ENCODE assay signal across 19 cellular contexts in genomic region chr2:134135793-134136192, GRCh38.
DNase-seq lines count a peak whose midpoint lies in the region; ATAC-seq and TF ChIP-seq lines count a peak whose summit lies in the region.
"Had no signal": no experiment of that assay in that cellular context is flagged by ENCODE, and none has a peak within 500 bp of the region (broad histone marks: within the 10 kb centered on the region; RNA-seq: fewer than 3 reads in every experiment).

No MANE protein-coding gene starts in this region.

- H3K4me2 ChIP-seq in BLaER1 treated with 17β-estradiol and CSF1 and Interleukin-3, amounts not matched to agents 10 nM and 100 nM = peak overlapping the region; percentile 85 to 97 (median 91)

- peaks cover 20 to 60% (median 37%) of the 10 kb centered on the region in 11 experiments for H3K36me3 ChIP-seq in BLaER1 treated with 17β-estradiol and CSF1 and Interleukin-3, amounts not matched to agents 10 nM and 100 nM
- no peaks in the 10 kb centered on the region for H3K36me3 ChIP-seq in RWPE2 (ENCODE audit: low read depth)
- H3K36me3 ChIP-seq: Peyer's patch had no signal

- H3K27me3 Mint-ChIP-seq in activated naive CD4-positive, alpha-beta T cell treated with anti-CD3 and anti-CD28 coated beads, Interleukin-2, amount 50 U/mL, for 24 hours = no peaks in the 10 kb centered on the region
- no peaks in the 10 kb centered on the region for H3K27me3 Mint-ChIP-seq in activated naive CD4-positive, alpha-beta T cell treated with anti-CD3 and anti-CD28 coated beads, Interleukin-2, amount 10 ng/mL, durations not matched to agents 7 days and 5 days
- no peaks in the 10 kb centered on the region for H3K27me3 Mint-ChIP-seq in naive B cell

- H3K27ac Mint-ChIP-seq in activated naive CD4-positive, alpha-beta T cell treated with anti-CD3 and anti-CD28 coated beads, Interleukin-2, amount 50 U/mL, for 24 hours = no peak overlapping the region
- no peak overlapping the region for H3K27ac Mint-ChIP-seq in activated naive CD4-positive, alpha-beta T cell treated with anti-CD3 and anti-CD28 coated beads, Interleukin-2, amount 10 ng/mL, durations not matched to agents 7 days and 5 days
- H3K27ac Mint-ChIP-seq in naive B cell = peak overlapping the region in 2 of 6 donors; percentile 78 to 87

- peaks cover 3 to 6% (median 4%) of the 10 kb centered on the region in 11 experiments; a peak in 18 of 22 replicates for H3K9me3 ChIP-seq in BLaER1 treated with 17β-estradiol and CSF1 and Interleukin-3, amounts not matched to agents 10 nM and 100 nM (replicated peaks in 1 of 11)
- no peaks in the 10 kb centered on the region for H3K9me3 ChIP-seq in RWPE2 (ENCODE audit: severe bottlenecking)
- H3K9me3 ChIP-seq: Peyer's patch had no signal

- H3K36me3 Mint-ChIP-seq in activated naive CD4-positive, alpha-beta T cell treated with anti-CD3 and anti-CD28 coated beads, Interleukin-2, amount 50 U/mL, for 24 hours = peaks cover 8% of the 10 kb centered on the region
- H3K36me3 Mint-ChIP-seq in activated naive CD4-positive, alpha-beta T cell treated with anti-CD3 and anti-CD28 coated beads, Interleukin-2, amount 10 ng/mL, durations not matched to agents 7 days and 5 days = peaks cover 32% of the 10 kb centered on the region
- H3K36me3 Mint-ChIP-seq in naive B cell = peaks cover 0 to 7% of the 10 kb centered on the region in 2 donors

- ATAC-seq in RWPE2 (ENCODE audit: low read depth) (no peak), naive B cell (ENCODE audit: low read depth in 2 of 2) (no peak)
- ATAC-seq: HepG2 had no signal

- no peak overlapping the region for H3K4me3 ChIP-seq in BLaER1 treated with 17β-estradiol and CSF1 and Interleukin-3, amounts not matched to agents 10 nM and 100 nM
- H3K4me3 ChIP-seq in RWPE2 (ENCODE audit: severe bottlenecking) = no peak overlapping the region
- H3K4me3 ChIP-seq: Peyer's patch had no signal

- H3K27ac ChIP-seq in BLaER1 treated with 17β-estradiol and CSF1 and Interleukin-3, amounts not matched to agents 10 nM and 100 nM = no peak overlapping the region; a peak in 2 of 22 replicates
- H3K27ac ChIP-seq in RWPE2 (ENCODE audit: poor library complexity, severe bottlenecking) = peak overlapping the region; percentile 83

- no peaks in the 10 kb centered on the region for H3K27me3 ChIP-seq in BLaER1 treated with 17β-estradiol and CSF1 and Interleukin-3, amounts not matched to agents 10 nM and 100 nM
- no peaks in the 10 kb centered on the region for H3K27me3 ChIP-seq in RWPE2 (ENCODE audit: insufficient read depth, poor library complexity, severe bottlenecking)
- H3K27me3 ChIP-seq: Peyer's patch had no signal

- peaks cover 8 to 100% (median 87%) of the 10 kb centered on the region in 11 experiments; a peak in 21 of 22 replicates for H4K20me1 ChIP-seq in BLaER1 treated with 17β-estradiol and CSF1 and Interleukin-3, amounts not matched to agents 10 nM and 100 nM

- peak overlapping the region; percentile 42 for H3K4me3 Mint-ChIP-seq in activated naive CD4-positive, alpha-beta T cell treated with anti-CD3 and anti-CD28 coated beads, Interleukin-2, amount 50 U/mL, for 24 hours
- no peak overlapping the region for H3K4me3 Mint-ChIP-seq in activated naive CD4-positive, alpha-beta T cell treated with anti-CD3 and anti-CD28 coated beads, Interleukin-2, amount 10 ng/mL, durations not matched to agents 7 days and 5 days
- peak overlapping the region in 5 of 8 donors; percentile 32 to 82 (median 35) for H3K4me3 Mint-ChIP-seq in naive B cell

- peaks cover 78% of the 10 kb centered on the region for H3K4me1 Mint-ChIP-seq in activated naive CD4-positive, alpha-beta T cell treated with anti-CD3 and anti-CD28 coated beads, Interleukin-2, amount 50 U/mL, for 24 hours
- peaks cover 47% of the 10 kb centered on the region for H3K4me1 Mint-ChIP-seq in activated naive CD4-positive, alpha-beta T cell treated with anti-CD3 and anti-CD28 coated beads, Interleukin-2, amount 10 ng/mL, durations not matched to agents 7 days and 5 days
- H3K4me1 Mint-ChIP-seq in naive B cell = peaks cover 61 to 94% (median 82%) of the 10 kb centered on the region in 3 donors

- H3K4me1 ChIP-seq in BLaER1 treated with 17β-estradiol and CSF1 and Interleukin-3, amounts not matched to agents 10 nM and 100 nM = peaks cover 67 to 94% (median 87%) of the 10 kb centered on the region in 10 experiments
- peaks cover 51% of the 10 kb centered on the region for H3K4me1 ChIP-seq in RWPE2 (ENCODE audit: insufficient read depth, poor library complexity, severe bottlenecking)

- H3K9me3 Mint-ChIP-seq in activated naive CD4-positive, alpha-beta T cell treated with anti-CD3 and anti-CD28 coated beads, Interleukin-2, amount 50 U/mL, for 24 hours = no peaks in the 10 kb centered on the region
- no peaks in the 10 kb centered on the region for H3K9me3 Mint-ChIP-seq in activated naive CD4-positive, alpha-beta T cell treated with anti-CD3 and anti-CD28 coated beads, Interleukin-2, amount 10 ng/mL, durations not matched to agents 7 days and 5 days
- H3K9me3 Mint-ChIP-seq in naive B cell = no peaks in the 10 kb centered on the region

- CTCF ChIA-PET in activated naive CD4-positive, alpha-beta T cell treated with anti-CD3 and anti-CD28 coated beads, Interleukin-2, amount 10 ng/mL, durations not matched to agents 7 days and 5 days (lab: Charles Lee) = no interaction called here

- TF ChIP-seq CTCF in RWPE2 (IDR thresholded peaks at IDR 0.05; ENCODE audit: poor library complexity, severe bottlenecking) = no peak

- no peak overlapping the region for H3K9ac ChIP-seq in BLaER1 treated with 17β-estradiol and CSF1 and Interleukin-3, amounts not matched to agents 10 nM and 100 nM

- DNase-seq in activated naive CD4-positive, alpha-beta T cell treated with anti-CD3 and anti-CD28 coated beads, Interleukin-2, amount 10 ng/mL, durations not matched to agents 7 days and 5 days = no peak
- DNase-seq in RWPE2 (ENCODE audit: low spot score) (no peak), naive B cell (no peak), NCI-H2081 (lab: John Stamatoyannopoulos, UW) (no peak)
- no peak for DNase-seq in central memory CD4-positive, alpha-beta T cell
- DNase-seq: DMS79; GOT3; KBM-7; MV-4-11; NCI-H1694 treated with DMSO at 0.1 percent for 48 hours; NCI-H2107; NCI-H510A; NCI-H748 treated with DMSO at 0.1 percent for 48 hours; NK-92 treated with Interleukin-12 subunit alpha and Interleukin-12 subunit beta, amount 100 ng/mL, for 24 hours; Peyer's patch; SIG-M5 had no signal
